In genomic region chr11:117815262-117815803, GRCh38 we compare ENCODE assay signal across 8 cellular contexts. TPM values are rescaled to one million over a fixed set of nuclear protein-coding genes. Genes with fewer than 3 reads are reported as not detected.
DNase-seq lines count a peak whose midpoint lies in the region; ATAC-seq and TF ChIP-seq lines count a peak whose summit lies in the region.

No MANE protein-coding gene starts in this region.

- H3K4me3 Mint-ChIP-seq in naive thymus-derived CD8-positive, alpha-beta T cell: peak overlapping the region; percentile 66 to 87 (median 80)

- ATAC-seq in GM18907 (IDR thresholded peaks at IDR 0.05; ENCODE audit: unreplicated experiment) (peak; percentile 53), HG03060 (IDR thresholded peaks at IDR 0.05; ENCODE audit: low read depth, unreplicated experiment) (peak; percentile 51)
- peak; percentile 72 to 81 for ATAC-seq in activated naive CD4-positive, alpha-beta T cell treated with anti-CD3 and anti-CD28 coated beads, Interleukin-2, amount 50 U/mL, for 72 hours
- peak; percentile 80 to 87 for ATAC-seq in naive thymus-derived CD8-positive, alpha-beta T cell

- no peak for TF ChIP-seq POLR2A in breast epithelium (IDR thresholded peaks at IDR 0.05)

- no peaks in the 10 kb centered on the region for H3K36me3 ChIP-seq in urinary bladder (ENCODE audit: insufficient read depth)
- H3K36me3 ChIP-seq in breast epithelium: no peaks in the 10 kb centered on the region

- no peaks in the 10 kb centered on the region for H3K9me3 ChIP-seq in breast epithelium

- DNase-seq in SKM-1 treated with dmso at 0.1 percent for 144 hours (lab: John Stamatoyannopoulos, UW; ENCODE audit: unreplicated experiment) (peak; percentile 96), breast epithelium (ENCODE audit: low spot score in 2 of 2) (no peak), NCI-H1436 treated with DMSO at 0.1 percent for 48 hours (lab: John Stamatoyannopoulos, UW) (no peak)
- peak; percentile 62 to 86 for DNase-seq in activated naive CD4-positive, alpha-beta T cell treated with anti-CD3 and anti-CD28 coated beads, Interleukin-2, amount 50 U/mL, for 72 hours (ENCODE audit: low spot score in 2 of 2)
- DNase-seq in naive thymus-derived CD8-positive, alpha-beta T cell: peak; percentile 52 to 83 (median 74)

- no peaks in the 10 kb centered on the region for H3K27me3 Mint-ChIP-seq in naive thymus-derived CD8-positive, alpha-beta T cell

- no peaks in the 10 kb centered on the region for H3K4me1 ChIP-seq in urinary bladder (ENCODE audit: insufficient read depth)
- no peaks in the 10 kb centered on the region for H3K4me1 ChIP-seq in breast epithelium

- H3K4me3 ChIP-seq in urinary bladder (ENCODE audit: low read depth, low read length) (no peak overlapping the region), breast epithelium (no peak overlapping the region)

- H3K27ac ChIP-seq in urinary bladder (ENCODE audit: low read depth) (peak overlapping the region; percentile 27), breast epithelium (peak overlapping the region in 1 of 2 donors; percentile 10)

- peak overlapping the region; percentile 98 to 99 for H3K27ac Mint-ChIP-seq in activated naive CD4-positive, alpha-beta T cell treated with anti-CD3 and anti-CD28 coated beads, Interleukin-2, amount 50 U/mL, for 72 hours
- H3K27ac Mint-ChIP-seq in naive thymus-derived CD8-positive, alpha-beta T cell: peak overlapping the region; percentile 87 to 97 (median 90)

- H3K36me3 Mint-ChIP-seq in activated naive CD4-positive, alpha-beta T cell treated with anti-CD3 and anti-CD28 coated beads, Interleukin-2, amount 50 U/mL, for 72 hours: no peaks in the 10 kb centered on the region
- peaks cover 0 to 3% (median 0%) of the 10 kb centered on the region in 3 donors for H3K36me3 Mint-ChIP-seq in naive thymus-derived CD8-positive, alpha-beta T cell

- TF ChIP-seq CTCF in breast epithelium (IDR thresholded peaks at IDR 0.05): no peak

- POLR2A ChIA-PET in naive thymus-derived CD8-positive, alpha-beta T cell (lab: Charles Lee): interaction anchor here (0.5 to 4.3 kb wide), 10 partner anchors 7 to 237 kb away, joined by 3 to 44 read pairs (median 4); partner anchors contain the start of genes FXYD2 and IL10RA

- no peaks in the 10 kb centered on the region for H3K27me3 ChIP-seq in breast epithelium

- H3K9me3 Mint-ChIP-seq in activated naive CD4-positive, alpha-beta T cell treated with anti-CD3 and anti-CD28 coated beads, Interleukin-2, amount 50 U/mL, for 72 hours: no peaks in the 10 kb centered on the region
- H3K9me3 Mint-ChIP-seq in naive thymus-derived CD8-positive, alpha-beta T cell: no peaks in the 10 kb centered on the region

- peaks cover 24 to 56% (median 42%) of the 10 kb centered on the region in 4 donors for H3K4me1 Mint-ChIP-seq in naive thymus-derived CD8-positive, alpha-beta T cell

- WGBS in urinary bladder: 70% methylated on average over 7 of the region's 7 CpGs

- intact Hi-C loops in breast epithelium (cut with DNase I; ENCODE audit: low total_unique reads): no loop called here

RNA-seq across cellular contexts. Expression of gene FXYD2, which starts 9.2 kb away (rescaled TPM):
- 1 to 10 TPM; 1.6 to 4.8 TPM for total RNA-seq in activated naive CD4-positive, alpha-beta T cell treated with anti-CD3 and anti-CD28 coated beads, Interleukin-2, amount 50 U/mL, for 72 hours
- 10 to 100 TPM; 12.9 to 14.4 TPM for total RNA-seq in naive thymus-derived CD8-positive, alpha-beta T cell
- polyA plus RNA-seq in naive thymus-derived CD8-positive, alpha-beta T cell: 10 to 100 TPM; 11.9 to 61.6 (median 16.9) TPM
- total RNA-seq in urinary bladder: 5.0 TPM
- 1.9 TPM for polyA plus RNA-seq in urinary bladder
- total RNA-seq in breast epithelium: 1 to 10 TPM in 2 of 3 donors, under 1 TPM in 1; 0.66 to 2.0 (median 1.3) TPM

RNA-seq across cellular contexts. Expression of gene DSCAML1, which starts 18.3 kb away (rescaled TPM):
- 1 to 10 TPM; 2.5 to 5.0 TPM for total RNA-seq in activated naive CD4-positive, alpha-beta T cell treated with anti-CD3 and anti-CD28 coated beads, Interleukin-2, amount 50 U/mL, for 72 hours
- total RNA-seq in naive thymus-derived CD8-positive, alpha-beta T cell: 1 to 10 TPM; 1.3 to 2.1 TPM
- under 1 TPM; 0.12 to 0.15 (median 0.13) TPM for polyA plus RNA-seq in naive thymus-derived CD8-positive, alpha-beta T cell
- total RNA-seq in urinary bladder (2.0 TPM), breast epithelium (1 to 10 TPM in 1 of 3 donors, under 1 TPM in 2; 0.33 to 1.8 (median 0.64) TPM)
- 1.4 TPM for polyA plus RNA-seq in urinary bladder

Comparison
In these comparisons a context has a peak if more than half of its experiments do, and no peak if none do; other contexts are left out.
1. DNase-seq: peak in SKM-1 treated with dmso at 0.1 percent for 144 hours (single experiment), activated naive CD4-positive, alpha-beta T cell treated with anti-CD3 and anti-CD28 coated beads, Interleukin-2, amount 50 U/mL, for 72 hours (2 of 2) and naive thymus-derived CD8-positive, alpha-beta T cell (10 of 10); none in breast epithelium (0 of 2) and NCI-H1436 treated with DMSO at 0.1 percent for 48 hours (single experiment).
2. Peak in every context shown above with its lines, with median percentiles within 50 percentile points of each other: ATAC-seq.